ENCODE assay signal across 1 cellular context in genomic region chr22:23591846-23592245, GRCh38.
TF ChIP-seq lines count a peak whose summit lies in the region.

No MANE protein-coding gene starts in this region.

TF ChIP-seq in HepG2, 621 proteins besides CTCF, POLR2A, EP300 and RAD21:
- TF ChIP-seq TBX3 (IDR thresholded peaks at IDR 0.05; ENCODE audit: borderline replicate concordance) (no peak), ZNF230 (CRISPR knock-in tag; IDR thresholded peaks at IDR 0.05) (no peak), JARID2 (CRISPR knock-in tag; IDR thresholded peaks at IDR 0.05; ENCODE audit: insufficient replicate concordance) (no peak), ZNF547 (CRISPR knock-in tag; IDR thresholded peaks at IDR 0.05) (no peak), TFDP1 (CRISPR knock-in tag; IDR thresholded peaks at IDR 0.05; ENCODE audit: borderline replicate concordance) (no peak), ZNF691 (CRISPR knock-in tag; IDR thresholded peaks at IDR 0.05; ENCODE audit: borderline replicate concordance, low read depth) (no peak), SMC3 (IDR thresholded peaks at IDR 0.05; ENCODE audit: low read length) (no peak), ZNF792 (CRISPR knock-in tag; IDR thresholded peaks at IDR 0.05) (no peak), HNRNPK (IDR thresholded peaks at IDR 0.05; ENCODE audit: low read depth, low read length, poor library complexity, severe bottlenecking) (no peak), TFAP4 (IDR thresholded peaks at IDR 0.05; ENCODE audit: borderline replicate concordance, low read depth) (no peak), TCF7 (IDR thresholded peaks at IDR 0.05; ENCODE audit: low read depth) (no peak)
